24 cellular contexts compared by ENCODE assay signal in the genomic region with DNA sequence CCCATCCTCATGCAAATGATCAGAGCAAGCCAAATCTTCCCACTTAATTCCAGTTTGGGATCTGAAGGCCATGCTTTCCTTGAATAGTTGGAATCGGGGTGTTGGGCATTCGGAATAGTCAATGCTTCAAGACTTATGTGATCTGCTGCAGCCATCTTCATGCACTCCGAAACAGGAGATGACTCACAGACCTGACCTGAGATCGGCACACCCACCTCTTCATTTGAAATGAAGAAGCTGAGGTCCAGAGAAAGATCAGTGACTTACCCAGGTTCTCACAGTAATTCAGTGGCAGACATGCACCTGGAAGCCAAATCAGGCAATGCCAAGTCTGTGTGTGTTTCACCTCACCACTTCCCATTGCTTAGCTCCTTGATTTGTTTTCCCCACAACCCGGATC. TPM values are rescaled to one million over a fixed set of nuclear protein-coding genes. Genes with fewer than 3 reads are reported as not detected.
"Had no signal": no experiment of that assay in that cellular context is flagged by ENCODE, and none has a peak within 500 bp of the region (broad histone marks: within the 10 kb centered on the region; RNA-seq: fewer than 3 reads in every experiment).

No MANE protein-coding gene starts in this region.

- DNase-seq: activated CD4-positive, alpha-beta T cell treated with anti-CD3 and anti-CD28 coated beads for 1 hour; activated CD4-positive, alpha-beta T cell treated with anti-CD3 and anti-CD28 coated beads, Interleukin-2, amount 10 ng/mL, durations not matched to agents 7 days and 5 days; activated CD4-positive, alpha-beta T cell treated with anti-CD3 and anti-CD28 coated beads, Interleukin-2, amount 50 U/mL, for 48 hours; activated CD4-positive, CD25-positive, alpha-beta regulatory T cell; activated CD8-positive, alpha-beta T cell treated with anti-CD3 and anti-CD28 coated beads, Interleukin-2, amount 10 ng/mL, durations not matched to agents 7 days and 5 days; activated gamma-delta T cell treated with Interleukin-2 at 50 U/mL for 16 hours; activated naive CD4-positive, alpha-beta T cell treated with anti-CD3 and anti-CD28 coated beads for 36 hours; activated T-cell treated with anti-CD3 and anti-CD28 coated beads, Interleukin-2, amount 50 U/mL, for 24 hours; adrenal gland; body of pancreas; central memory CD4-positive, alpha-beta T cell; NCI-H1105; NCI-H1417 treated with DMSO at 0.1 percent for 48 hours; NCI-H187 treated with DMSO at 0.1 percent for 48 hours; NCI-H2081; NCI-H2171 treated with DMSO at 0.1 percent for 48 hours; NCI-H2227 treated with DMSO at 0.1 percent for 48 hours; NCI-H446 treated with DMSO at 0.1 percent for 48 hours; NCI-H524 treated with DMSO at 0.1 percent for 48 hours; NK-92 treated with Interleukin-12 subunit alpha and Interleukin-12 subunit beta, amount 100 ng/mL, for 24 hours; PC-3; Right ventricle myocardium superior; T1000; WERI-Rb-1 had no signal

- ATAC-seq: activated CD8-positive, alpha-beta T cell treated with anti-CD3 and anti-CD28 coated beads, Interleukin-2, amount 10 ng/mL, durations not matched to agents 7 days and 5 days; body of pancreas; PC-3 had no signal

- H3K9me3 ChIP-seq: adrenal gland, body of pancreas had no signal

- H3K36me3 ChIP-seq: adrenal gland, WERI-Rb-1 had no signal

- H3K4me3 ChIP-seq: adrenal gland, body of pancreas had no signal

- H3K27ac ChIP-seq: adrenal gland, body of pancreas, WERI-Rb-1 had no signal

RNA-seq across cellular contexts. Expression of a gene that starts 33.0 kb away (rescaled TPM):
- total RNA-seq: activated CD4-positive, alpha-beta T cell treated with anti-CD3 and anti-CD28 coated beads, Interleukin-2, amount 10 ng/mL, durations not matched to agents 7 days and 5 days; body of pancreas; Right ventricle myocardium superior had no signal
